In the genomic region with DNA sequence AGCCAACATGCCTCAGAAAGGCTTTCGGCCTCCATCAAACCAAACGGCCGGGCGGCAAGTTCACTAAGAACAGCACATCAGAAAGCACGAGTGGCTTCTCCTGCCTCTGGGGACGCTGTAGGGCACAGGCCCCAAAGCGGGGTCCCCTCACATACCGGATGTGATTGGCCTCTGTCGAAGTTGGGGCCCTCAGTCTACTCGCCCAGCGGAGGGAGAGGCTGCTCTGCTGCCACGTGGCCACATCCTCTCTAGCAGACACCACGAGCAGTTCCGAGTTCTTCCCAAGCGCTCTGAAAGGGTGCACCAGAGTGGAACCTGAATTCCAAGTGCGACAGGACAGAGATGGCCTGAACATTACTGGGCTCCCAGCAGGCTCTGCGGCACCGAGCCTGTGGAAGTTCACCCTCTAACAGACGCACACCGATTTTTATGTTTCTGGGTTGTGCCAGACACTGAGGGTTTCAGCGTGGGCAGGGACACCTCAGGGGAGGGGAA, we compare ENCODE assay signal across 12 cellular contexts. TPM values are rescaled to one million over a fixed set of nuclear protein-coding genes. Genes with fewer than 3 reads are reported as not detected.
DNase-seq lines count a peak whose midpoint lies in the region; ATAC-seq, FAIRE-seq and TF ChIP-seq lines count a peak whose summit lies in the region.
"Had no signal": no experiment of that assay in that cellular context is flagged by ENCODE, and none has a peak within 500 bp of the region (broad histone marks: within the 10 kb centered on the region; RNA-seq: fewer than 3 reads in every experiment).

No MANE protein-coding gene starts in this region.

- DNase-seq in HFFc6 (no peak), K562 (ENCODE audit: extremely low read depth in 1 of 4, low spot score in 3 of 4) (no peak), natural killer cell (no peak), kidney (no peak), omental fat pad (ENCODE audit: low spot score) (no peak), NCI-H1417 treated with DMSO at 0.1 percent for 48 hours (lab: John Stamatoyannopoulos, UW) (no peak)
- DNase-seq in activated effector memory CD4-positive, alpha-beta T cell treated with Interleukin-2 at 50 U/mL for 16 hours, result no peak
- DNase-seq: C1 segment of cervical spinal cord, naive B cell, NCI-H1105 had no signal

- H3K4me2 ChIP-seq in BLaER1 treated with 17β-estradiol and CSF1 and Interleukin-3, amounts not matched to agents 10 nM and 100 nM, result peak overlapping the region in 2 of 11 experiments; percentile 14 to 18; a peak in 1 of 22 replicates
- H3K4me2 ChIP-seq in K562 (ENCODE audit: insufficient read depth, low read length), result no peak overlapping the region

- H2AFZ ChIP-seq in K562 (ENCODE audit: low read depth, low read length), result no peak overlapping the region

- H3K4me1 ChIP-seq in BLaER1 treated with 17β-estradiol and CSF1 and Interleukin-3, amounts not matched to agents 10 nM and 100 nM, result peaks cover 10 to 46% (median 21%) of the 10 kb centered on the region in 10 experiments
- H3K4me1 ChIP-seq in K562 (replicated peaks in 1 of 2; ENCODE audit: control insufficient read depth in 2 of 2, insufficient read depth in 2 of 2, low read length in 2 of 2) (peaks cover under 1 to 17% of the 10 kb centered on the region in 2 experiments; a peak in 3 of 5 replicates), kidney (ENCODE audit: control insufficient read depth in 1 of 2, insufficient read depth in 1 of 2, low read depth in 1 of 2, low read length in 2 of 2) (peaks cover 0 to 9% of the 10 kb centered on the region in 2 donors)

- H3K9me1 ChIP-seq in K562 (ENCODE audit: control insufficient read depth, insufficient read depth, low read length), result no peaks in the 10 kb centered on the region

- TF ChIP-seq RAD21 in K562 (CRISPR knock-in tag; conservative IDR thresholded peaks at IDR 0.05 in 1 of 2, IDR thresholded peaks at IDR 0.05 in 1 of 2), result no peak

- TF ChIP-seq CTCF in HFFc6 (IDR thresholded peaks at IDR 0.05) (no peak), K562 (IDR thresholded peaks at IDR 0.05 in 2 of 3, conservative IDR thresholded peaks at IDR 0.05 in 1 of 3; ENCODE audit: insufficient read depth in 2 of 3, low read depth in 1 of 3, low read length in 3 of 3) (no peak), natural killer cell (IDR thresholded peaks at IDR 0.05) (no peak), kidney (IDR thresholded peaks at IDR 0.05; ENCODE audit: borderline replicate concordance, extremely low read depth, insufficient read depth) (no peak), omental fat pad (IDR thresholded peaks at IDR 0.05) (no peak)

- H3K4me3 Mint-ChIP-seq in HFFc6, result no peak overlapping the region
- H3K4me3 Mint-ChIP-seq in natural killer cell, result peak overlapping the region; percentile 35
- H3K4me3 Mint-ChIP-seq: naive B cell had no signal

- H3K27me3 ChIP-seq in BLaER1 treated with 17β-estradiol and CSF1 and Interleukin-3, amounts not matched to agents 10 nM and 100 nM, result no peaks in the 10 kb centered on the region
- no peaks in the 10 kb centered on the region for H3K27me3 ChIP-seq in K562 (ENCODE audit: control insufficient read depth in 2 of 2, insufficient read depth in 2 of 2, low read length in 2 of 2)

- intact Hi-C loops in K562 (cut with micrococcal nuclease) (no loop called here), natural killer cell (cut with micrococcal nuclease) (no loop called here), kidney (cut with DNase I) (no loop called here)

- POLR2A ChIA-PET in K562 (lab: Yijun Ruan, JAX), result no interaction called here

- in situ Hi-C loops in K562 (cut with MboI), result no loop called here

- ATAC-seq in K562 (no peak), natural killer cell (peak; percentile 41 to 52 (median 42)), omental fat pad (ENCODE audit: low FRiP score) (no peak)
- ATAC-seq: Right ventricle myocardium inferior had no signal

- H3K4me1 Mint-ChIP-seq in HFFc6 (ENCODE audit: low read depth) (peaks cover 2% of the 10 kb centered on the region), natural killer cell (peaks cover 8 to 24% of the 10 kb centered on the region in 2 donors)

- no peaks in the 10 kb centered on the region for H3K79me2 ChIP-seq in K562 (ENCODE audit: control insufficient read depth, insufficient read depth, low read length)

- H3K36me3 Mint-ChIP-seq in HFFc6 (ENCODE audit: low read depth), result peaks cover 47% of the 10 kb centered on the region
- peaks cover 8% of the 10 kb centered on the region for H3K36me3 Mint-ChIP-seq in natural killer cell

- H3K27ac Mint-ChIP-seq in HFFc6 (peak overlapping the region; percentile 6; the same call in 1 of the 2 replicates), natural killer cell (peak overlapping the region; percentile 80 to 87)

- CTCF ChIA-PET in K562 (lab: Yijun Ruan, JAX; ENCODE audit: low intra/inter-chr PET ratio), result no interaction called here

- FAIRE-seq in K562 (lab: Jason Lieb, UNC) (no peak), kidney (lab: Jason Lieb, UNC) (no peak)

- no peak overlapping the region for H3K4me3 ChIP-seq in BLaER1 treated with 17β-estradiol and CSF1 and Interleukin-3, amounts not matched to agents 10 nM and 100 nM
- no peak overlapping the region for H3K4me3 ChIP-seq in K562
- H3K4me3 ChIP-seq in kidney (ENCODE audit: low read length in 2 of 2), result no peak overlapping the region

- H3K9me3 Mint-ChIP-seq in HFFc6 (no peaks in the 10 kb centered on the region; the same call in 1 of the 2 replicates), natural killer cell (no peaks in the 10 kb centered on the region)
- H3K9me3 Mint-ChIP-seq: naive B cell had no signal

- peaks cover 98 to 100% (median 100%) of the 10 kb centered on the region in 11 experiments for H3K36me3 ChIP-seq in BLaER1 treated with 17β-estradiol and CSF1 and Interleukin-3, amounts not matched to agents 10 nM and 100 nM
- peaks cover 96% of the 10 kb centered on the region for H3K36me3 ChIP-seq in K562 (ENCODE audit: control insufficient read depth, insufficient read depth, low read length)
- peaks cover 33 to 67% of the 10 kb centered on the region in 2 donors for H3K36me3 ChIP-seq in kidney (ENCODE audit: control insufficient read depth in 1 of 2, insufficient read depth in 2 of 2, low read length in 2 of 2)

- BruUV-seq in K562 (replicated peaks; lab: Mats Ljungman, UMichigan), result no TSS peak

- TF ChIP-seq EP300 in K562 (IDR thresholded peaks at IDR 0.05; ENCODE audit: low read length), result no peak

- H3K9me3 ChIP-seq in BLaER1 treated with 17β-estradiol and CSF1 and Interleukin-3, amounts not matched to agents 10 nM and 100 nM (replicated peaks in 1 of 11), result no peaks in the 10 kb centered on the region
- H3K9me3 ChIP-seq in K562 (replicated peaks; ENCODE audit: control insufficient read depth, insufficient read depth, low read depth, low read length), result no peaks in the 10 kb centered on the region
- H3K9me3 ChIP-seq in kidney (ENCODE audit: control insufficient read depth in 1 of 2, low read length in 2 of 2), result no peaks in the 10 kb centered on the region

- WGBS in K562 (ENCODE audit: insufficient coverage, low coverage, missing lambda C conversion rate), result 95% methylated on average over 18 of the region's 21 CpGs

- H3K27me3 Mint-ChIP-seq in HFFc6 (ENCODE audit: insufficient read depth) (peaks cover 16% of the 10 kb centered on the region), natural killer cell (ENCODE audit: low read depth in 2 of 2) (no peaks in the 10 kb centered on the region)
- H3K27me3 Mint-ChIP-seq: naive B cell had no signal

- H4K20me1 ChIP-seq in BLaER1 treated with 17β-estradiol and CSF1 and Interleukin-3, amounts not matched to agents 10 nM and 100 nM, result peaks cover 7 to 100% (median 96%) of the 10 kb centered on the region in 11 experiments; a peak in 21 of 22 replicates
- peaks cover 6% of the 10 kb centered on the region; the same call in 1 of the 2 replicates for H4K20me1 ChIP-seq in K562 (replicated peaks; ENCODE audit: control insufficient read depth, insufficient read depth, low read length)

- TF ChIP-seq POLR2A in K562 (conservative IDR thresholded peaks at IDR 0.05), result no peak

- peak overlapping the region in 2 of 11 experiments; percentile 15 to 37; a peak in 4 of 22 replicates for H3K27ac ChIP-seq in BLaER1 treated with 17β-estradiol and CSF1 and Interleukin-3, amounts not matched to agents 10 nM and 100 nM
- H3K27ac ChIP-seq in K562 (ENCODE audit: extremely low read depth, low read depth, low read length) (no peak overlapping the region), kidney (ENCODE audit: low read depth in 2 of 2, low read length in 2 of 2) (no peak overlapping the region)

- peak overlapping the region in 6 of 11 experiments; percentile 4 to 46 (median 20); a peak in 6 of 22 replicates for H3K9ac ChIP-seq in BLaER1 treated with 17β-estradiol and CSF1 and Interleukin-3, amounts not matched to agents 10 nM and 100 nM
- H3K9ac ChIP-seq in K562 (ENCODE audit: insufficient read depth in 1 of 2, low read depth in 2 of 2, low read length in 2 of 2) (peak overlapping the region in 1 of 2 experiments; percentile 52; a peak in 2 of 4 replicates), kidney (ENCODE audit: low read length in 2 of 2) (no peak overlapping the region)

RNA-seq across cellular contexts. Expression of a gene that starts 21.1 kb away (rescaled TPM):
- total RNA-seq in HFFc6 (2021; fragmentation: NEBNext Ultra II Directional; extraction: Animal tissue kit (Norgen Biotek cat#: 25700)), result 10 to 100 TPM; 34.8 to 39.4 (median 37.0) TPM
- 31.1 and 38.1 TPM in 2 replicates for total RNA-seq in K562 (2011; cell fraction: chromatin; rRNA removed; ENCODE audit: low replicate concordance)
- 16.3 and 18.0 TPM in 2 replicates for total RNA-seq in K562 (2011; cell fraction: nucleolus; rRNA removed)
- 15.6 and 17.2 TPM in 2 replicates for total RNA-seq in K562 (2011; cell fraction: nucleoplasm; rRNA removed)
- 50.9 and 56.1 TPM in 2 replicates for total RNA-seq in K562 (2014; rRNA removed)
- total RNA-seq in K562 (2014; rRNA removed; fragmentation: Illumina TruSeq; extraction: Trizol), result 53.8 and 55.0 TPM in 2 replicates
- total RNA-seq in K562 (2015; rRNA removed; fragmentation: Illumina TruSeq; extraction: Trizol), result 61.1 and 61.7 TPM in 2 replicates
- 69.8 and 76.0 TPM in 2 replicates for total RNA-seq in K562 (2021)
- 13.4 and 15.2 TPM in 2 replicates for polyA plus RNA-seq in K562 (2011; rRNA removed)
- 9.5 and 9.6 TPM in 2 replicates for polyA plus RNA-seq in K562 (2011; cell fraction: cytosol; rRNA removed)
- 22.6 and 28.3 TPM in 2 replicates for polyA plus RNA-seq in K562 (2011; cell fraction: nucleus; rRNA removed)
- polyA plus RNA-seq in K562 (2012), result 43.6 and 52.5 TPM in 2 replicates
- polyA plus RNA-seq in K562 (2014; fragmentation: Illumina TruSeq; extraction: Trizol), result 62.1 and 62.4 TPM in 2 replicates
- polyA plus RNA-seq in K562 (2014; fragmentation: Nextera tagmentation; extraction: Ambion mirVana), result 10 to 100 TPM; 12.7 to 12.9 TPM
- polyA plus RNA-seq in K562 (2014; rRNA removed), result 30.1 and 33.3 TPM in 2 replicates
- polyA minus RNA-seq in K562 (2011; rRNA and poly(A)+ RNA removed), result 32.6 and 36.6 TPM in 2 replicates
- 25.7 and 27.8 TPM in 2 replicates for polyA minus RNA-seq in K562 (2011; cell fraction: cytosol; rRNA and poly(A)+ RNA removed)
- 11.3 and 11.9 TPM in 2 replicates for polyA minus RNA-seq in K562 (2011; cell fraction: nucleus; rRNA and poly(A)+ RNA removed)
- 10 to 100 TPM; 20.9 to 25.0 (median 21.1) TPM for total RNA-seq in natural killer cell
- 22.0 TPM for total RNA-seq in kidney
- 15.1 TPM for polyA plus RNA-seq in kidney (ENCODE audit: insufficient read depth, low read depth, low replicate concordance)
- total RNA-seq in omental fat pad, result 10 to 100 TPM; 20.3 to 47.6 (median 24.8) TPM

RNA-seq across cellular contexts. Expression of a gene that starts 21.3 kb away (rescaled TPM):
- 1 to 10 TPM; 5.1 to 8.1 (median 6.7) TPM for total RNA-seq in HFFc6 (2021; fragmentation: NEBNext Ultra II Directional; extraction: Animal tissue kit (Norgen Biotek cat#: 25700))
- 7.9 and 8.5 TPM in 2 replicates for total RNA-seq in K562 (2011; cell fraction: chromatin; rRNA removed; ENCODE audit: low replicate concordance)
- 6.2 and 7.8 TPM in 2 replicates for total RNA-seq in K562 (2011; cell fraction: nucleolus; rRNA removed)
- total RNA-seq in K562 (2011; cell fraction: nucleoplasm; rRNA removed), result 7.3 and 8.0 TPM in 2 replicates
- total RNA-seq in K562 (2014; rRNA removed), result 2.5 and 3.1 TPM in 2 replicates
- total RNA-seq in K562 (2014; rRNA removed; fragmentation: Illumina TruSeq; extraction: Trizol), result 4.5 and 4.6 TPM in 2 replicates
- 3.3 and 3.6 TPM in 2 replicates for total RNA-seq in K562 (2015; rRNA removed; fragmentation: Illumina TruSeq; extraction: Trizol)
- total RNA-seq in K562 (2021), result 4.8 and 4.9 TPM in 2 replicates
- polyA plus RNA-seq in K562 (2011; rRNA removed), result 3.3 and 4.0 TPM in 2 replicates
- polyA plus RNA-seq in K562 (2011; cell fraction: cytosol; rRNA removed), result 2.0 and 3.8 TPM in 2 replicates
- polyA plus RNA-seq in K562 (2011; cell fraction: nucleus; rRNA removed), result 2.5 and 2.9 TPM in 2 replicates
- polyA plus RNA-seq in K562 (2012), result 3.1 and 3.7 TPM in 2 replicates
- 2.6 and 3.0 TPM in 2 replicates for polyA plus RNA-seq in K562 (2014; fragmentation: Illumina TruSeq; extraction: Trizol)
- polyA plus RNA-seq in K562 (2014; fragmentation: Nextera tagmentation; extraction: Ambion mirVana), result 1 to 10 TPM; 1.1 to 1.2 TPM
- 2.6 and 2.9 TPM in 2 replicates for polyA plus RNA-seq in K562 (2014; rRNA removed)
- polyA minus RNA-seq in K562 (2011; rRNA and poly(A)+ RNA removed), result 3.0 and 3.2 TPM in 2 replicates
- 2.3 and 2.4 TPM in 2 replicates for polyA minus RNA-seq in K562 (2011; cell fraction: cytosol; rRNA and poly(A)+ RNA removed)
- polyA minus RNA-seq in K562 (2011; cell fraction: nucleus; rRNA and poly(A)+ RNA removed), result 1.9 and 3.2 TPM in 2 replicates
- total RNA-seq in natural killer cell, result 1 to 10 TPM; 2.0 to 6.4 (median 5.1) TPM
- total RNA-seq in kidney, result 4.3 TPM
- polyA plus RNA-seq in kidney (ENCODE audit: insufficient read depth, low read depth, low replicate concordance), result 4.3 TPM
- 1 to 10 TPM; 5.1 to 6.5 (median 6.1) TPM for total RNA-seq in omental fat pad

Comparison
In these comparisons a context has a peak if more than half of its experiments do, and no peak if none do; other contexts are left out.
1. H3K9ac ChIP-seq: peak in BLaER1 treated with 17β-estradiol and CSF1 and Interleukin-3, amounts not matched to agents 10 nM and 100 nM (6 of 11); none in kidney (0 of 2).
2. ATAC-seq: peak in natural killer cell (3 of 3); none in K562 (single experiment) and omental fat pad (single experiment).